ENCODE assay signal across 18 cellular contexts in genomic region chr20:16541878-16542277, GRCh38. TPM values are rescaled to one million over a fixed set of nuclear protein-coding genes. Genes with fewer than 3 reads are reported as not detected.
A peak's percentile ranks its signal among the peaks of the same experiment; 100 is the strongest.
DNase-seq lines count a peak whose midpoint lies in the region; ATAC-seq, FAIRE-seq and TF ChIP-seq lines count a peak whose summit lies in the region.
"Had no signal": no experiment of that assay in that cellular context is flagged by ENCODE, and none has a peak within 500 bp of the region (broad histone marks: within the 10 kb centered on the region; RNA-seq: fewer than 3 reads in every experiment).

No MANE protein-coding gene starts in this region.

- DNase-seq in activated T-cell treated with anti-CD3 and anti-CD28 coated beads, Interleukin-2, amount 50 U/mL, for 72 hours: no peak
- no peak for DNase-seq in activated T-cell treated with anti-CD3 and anti-CD28 coated beads, Interleukin-2, amount 50 U/mL, for 48 hours
- DNase-seq in H1 (ENCODE audit: low read depth in 1 of 2, low spot score in 2 of 2): no peak
- DNase-seq in osteoblast (ENCODE audit: insufficient read length, low spot score, missing footprints): peak; percentile 21
- DNase-seq in glutamatergic neuron: no peak
- DNase-seq in GM10248 (ENCODE audit: extremely low spot score): no peak
- no peak for DNase-seq in stimulated activated naive CD4-positive, alpha-beta T cell (lab: John Stamatoyannopoulos, UW)
- DNase-seq: 8988T; ACHN; Calu3; CD4-positive, CD25-positive, alpha-beta regulatory T cell; DND-41; GDM1; GM23248; H9 had no signal

- TF ChIP-seq CTCF in H1 (IDR thresholded peaks at IDR 0.05; ENCODE audit: control extremely low read depth in 1 of 3, insufficient read depth in 1 of 3, low read depth in 1 of 3, low read length in 3 of 3) (no peak), osteoblast (IDR thresholded peaks at IDR 0.05; ENCODE audit: extremely low read depth, low read depth, low read length) (no peak), glutamatergic neuron (IDR thresholded peaks at IDR 0.05; ENCODE audit: partially characterized antibody, unreplicated experiment) (no peak), GM10248 (IDR thresholded peaks at IDR 0.05; ENCODE audit: control extremely low read depth, extremely low read depth, low read depth, missing control alignments) (no peak)

- no peaks in the 10 kb centered on the region for H3K23me2 ChIP-seq in H1 (ENCODE audit: low read depth, low read length)

- H2BK120ac ChIP-seq in H1 (replicated peaks; ENCODE audit: low read depth, low read length): no peak overlapping the region

- H3K4me3 ChIP-seq in H1 (ENCODE audit: extremely low read depth in 1 of 4, insufficient read depth in 2 of 4, low read depth in 3 of 4, low read length in 4 of 4) (no peak overlapping the region), osteoblast (ENCODE audit: insufficient read depth, low read length) (no peak overlapping the region), subcutaneous abdominal adipose tissue (ENCODE audit: low read depth in 1 of 5, low read length in 5 of 5) (no peak overlapping the region)
- H3K4me3 ChIP-seq: BLaER1 treated with 17β-estradiol and CSF1 and Interleukin-3, amounts not matched to agents 10 nM and 100 nM; GM23248 had no signal

- 93% methylated on average over 3 of the region's 3 CpGs; no CpG with 5 or more reads in 1 of the 2 experiments for WGBS in H1 (ENCODE audit: extremely low coverage in 1 of 2, insufficient coverage in 1 of 2, insufficient read length in 1 of 2, insufficient replicate concordance in 2 of 2, low coverage in 1 of 2, low lambda C conversion rate in 2 of 2, missing lambda C conversion rate in 1 of 2), 2 experiments

- H2AFZ ChIP-seq in H1 (ENCODE audit: low read length) (no peak overlapping the region), osteoblast (ENCODE audit: low read length) (no peak overlapping the region)
- H2AFZ ChIP-seq: GM23248 had no signal

- no peaks in the 10 kb centered on the region for H3K36me3 Mint-ChIP-seq in activated T-cell treated with anti-CD3 and anti-CD28 coated beads, Interleukin-2, amount 50 U/mL, for 72 hours (ENCODE audit: insufficient read depth in 2 of 2)
- H3K36me3 Mint-ChIP-seq in glutamatergic neuron (ENCODE audit: unreplicated experiment): peaks cover 3% of the 10 kb centered on the region

- H3K27ac ChIP-seq in H1 (ENCODE audit: low read depth, low read length): no peak overlapping the region
- H3K27ac ChIP-seq in osteoblast (ENCODE audit: low read depth, low read length): peak overlapping the region; percentile 36
- peak overlapping the region; percentile 86 for H3K27ac ChIP-seq in subcutaneous abdominal adipose tissue (ENCODE audit: low read depth, low read length)
- H3K27ac ChIP-seq: BLaER1 treated with 17β-estradiol and CSF1 and Interleukin-3, amounts not matched to agents 10 nM and 100 nM; GM23248 had no signal

- H3K4me2 ChIP-seq in H1 (ENCODE audit: insufficient read depth in 1 of 2, low read depth in 2 of 2, low read length in 2 of 2) (no peak overlapping the region), osteoblast (ENCODE audit: insufficient read depth, low read length) (no peak overlapping the region)
- H3K4me2 ChIP-seq: BLaER1 treated with 17β-estradiol and CSF1 and Interleukin-3, amounts not matched to agents 10 nM and 100 nM had no signal

- no peak overlapping the region for H4K5ac ChIP-seq in H1 (ENCODE audit: insufficient read length, low read depth, low read length)

- CTCF ChIA-PET in H1 (lab: Charles Lee; ENCODE audit: partially characterized antibody): interaction anchor here (0.5 to 1.2 kb wide), 3 partner anchors 26 to 850 kb away, joined by 3 read pairs; no protein-coding TSS in a partner anchor
- CTCF ChIA-PET in GM10248 (lab: Yijun Ruan, JAX): no interaction called here

- H4K20me1 ChIP-seq in H1 (replicated peaks in 1 of 2; ENCODE audit: control insufficient read depth in 1 of 2, insufficient read depth in 2 of 2, low read length in 2 of 2): no peaks in the 10 kb centered on the region
- peaks cover 9% of the 10 kb centered on the region for H4K20me1 ChIP-seq in osteoblast (ENCODE audit: insufficient read depth, low read length)

- no peak overlapping the region for H2BK15ac ChIP-seq in H1 (ENCODE audit: low read length)

- H2BK12ac ChIP-seq in H1 (ENCODE audit: low read depth, low read length): no peak overlapping the region

- H3K27ac Mint-ChIP-seq in activated T-cell treated with anti-CD3 and anti-CD28 coated beads, Interleukin-2, amount 50 U/mL, for 72 hours: peak overlapping the region; percentile 82
- no peak overlapping the region for H3K27ac Mint-ChIP-seq in glutamatergic neuron (ENCODE audit: unreplicated experiment)

- peaks cover 11% of the 10 kb centered on the region for H3K4me1 Mint-ChIP-seq in activated T-cell treated with anti-CD3 and anti-CD28 coated beads, Interleukin-2, amount 50 U/mL, for 72 hours (ENCODE audit: low read depth)
- H3K4me1 Mint-ChIP-seq in glutamatergic neuron (ENCODE audit: low read depth, unreplicated experiment): peaks cover 9% of the 10 kb centered on the region

- no peak for FAIRE-seq in H1 (lab: Jason Lieb, UNC)
- FAIRE-seq: GM19239 had no signal

- no peak overlapping the region for H3K56ac ChIP-seq in H1 (replicated peaks; ENCODE audit: insufficient read length, low read depth, low read length)

- no peak overlapping the region for H3K23ac ChIP-seq in H1 (ENCODE audit: insufficient read length)

- no peaks in the 10 kb centered on the region; the same call in 1 of the 2 replicates for H3K79me1 ChIP-seq in H1 (ENCODE audit: low read depth, low read length)

- no peak overlapping the region for H3K18ac ChIP-seq in H1 (ENCODE audit: extremely low read depth, low read length)

- no peaks in the 10 kb centered on the region for H3K36me3 ChIP-seq in H1 (ENCODE audit: control insufficient read depth in 2 of 4, insufficient read depth in 4 of 4, low read length in 3 of 4)
- H3K36me3 ChIP-seq in osteoblast (ENCODE audit: insufficient read depth, low read length): no peaks in the 10 kb centered on the region
- H3K36me3 ChIP-seq in subcutaneous abdominal adipose tissue (ENCODE audit: control insufficient read depth in 5 of 5, insufficient read depth in 5 of 5, low read length in 5 of 5): no peaks in the 10 kb centered on the region

- H3K9me3 ChIP-seq in H1 (ENCODE audit: insufficient read depth in 2 of 2, low read depth in 1 of 2, low read length in 1 of 2) (no peaks in the 10 kb centered on the region), osteoblast (ENCODE audit: low read depth, low read length) (no peaks in the 10 kb centered on the region), subcutaneous abdominal adipose tissue (ENCODE audit: control insufficient read depth in 5 of 5, low read length in 5 of 5) (no peaks in the 10 kb centered on the region)

- no peak overlapping the region for H3K4ac ChIP-seq in H1 (replicated peaks; ENCODE audit: insufficient read length, low read depth, low read length)

- TF ChIP-seq POLR2A in H1 (IDR thresholded peaks at IDR 0.05; ENCODE audit: control extremely low read depth in 1 of 2, low read depth in 2 of 2, low read length in 2 of 2): no peak

- H3K27me3 Mint-ChIP-seq in activated T-cell treated with anti-CD3 and anti-CD28 coated beads, Interleukin-2, amount 50 U/mL, for 72 hours (ENCODE audit: low read depth): no peaks in the 10 kb centered on the region
- no peaks in the 10 kb centered on the region for H3K27me3 Mint-ChIP-seq in glutamatergic neuron (ENCODE audit: unreplicated experiment)
- H3K27me3 Mint-ChIP-seq: CD4-positive, CD25-positive, alpha-beta regulatory T cell had no signal

- TF ChIP-seq EP300 in H1 (IDR thresholded peaks at IDR 0.05; ENCODE audit: borderline replicate concordance in 1 of 2, low read depth in 2 of 2, low read length in 2 of 2): no peak

- H3K9ac ChIP-seq in H1 (replicated peaks in 1 of 4; ENCODE audit: extremely low read depth in 1 of 4, low read depth in 3 of 4, low read length in 3 of 4) (no peak overlapping the region), subcutaneous abdominal adipose tissue (ENCODE audit: low read length in 5 of 5) (peak overlapping the region in 1 of 5 donors; percentile 15)
- H3K9ac ChIP-seq: BLaER1 treated with 17β-estradiol and CSF1 and Interleukin-3, amounts not matched to agents 10 nM and 100 nM; GM23248 had no signal

- 0 out of 2 replicates have a peak overlapping the region, but pooled peaks have one; percentile 19 for H4K8ac ChIP-seq in H1 (ENCODE audit: extremely low read depth, insufficient read depth, low read length)

- H2AK5ac ChIP-seq in H1 (ENCODE audit: low read depth, low read length): no peak overlapping the region

- H3K27me3 ChIP-seq in H1 (replicated peaks in 1 of 4; ENCODE audit: control insufficient read depth in 3 of 4, extremely low read depth in 1 of 4, insufficient read depth in 3 of 4, low read length in 3 of 4) (no peaks in the 10 kb centered on the region), osteoblast (ENCODE audit: insufficient read depth, low read length) (no peaks in the 10 kb centered on the region), subcutaneous abdominal adipose tissue (ENCODE audit: control insufficient read depth in 5 of 5, insufficient read depth in 4 of 5, low read length in 5 of 5) (no peaks in the 10 kb centered on the region)
- H3K27me3 ChIP-seq: BLaER1 treated with 17β-estradiol and CSF1 and Interleukin-3, amounts not matched to agents 10 nM and 100 nM had no signal

- H3K79me2 ChIP-seq in H1 (ENCODE audit: control insufficient read depth in 1 of 2, insufficient read depth in 2 of 2, low read length in 2 of 2) (no peaks in the 10 kb centered on the region), osteoblast (ENCODE audit: insufficient read depth, low read length) (peaks cover 11% of the 10 kb centered on the region)

- no peak overlapping the region for H3K14ac ChIP-seq in H1 (ENCODE audit: insufficient read length)

- ATAC-seq in activated T-cell treated with anti-CD3 and anti-CD28 coated beads, Interleukin-2, amount 50 U/mL, for 72 hours (replicated peaks in 1 of 2): no peak

- POLR2A ChIA-PET in H1 (lab: Charles Lee; ENCODE audit: partially characterized antibody) (no interaction called here), GM10248 (lab: Yijun Ruan, JAX) (no interaction called here)

- peaks cover 0 to 2% of the 10 kb centered on the region in 2 donors for H3K9me3 Mint-ChIP-seq in activated T-cell treated with anti-CD3 and anti-CD28 coated beads, Interleukin-2, amount 50 U/mL, for 72 hours
- no peaks in the 10 kb centered on the region for H3K9me3 Mint-ChIP-seq in glutamatergic neuron (ENCODE audit: unreplicated experiment)
- H3K9me3 Mint-ChIP-seq: CD4-positive, CD25-positive, alpha-beta regulatory T cell; H9 had no signal

- no peak overlapping the region for H3K4me3 Mint-ChIP-seq in activated T-cell treated with anti-CD3 and anti-CD28 coated beads, Interleukin-2, amount 50 U/mL, for 72 hours
- H3K4me3 Mint-ChIP-seq in glutamatergic neuron (ENCODE audit: unreplicated experiment): no peak overlapping the region
- H3K4me3 Mint-ChIP-seq: CD4-positive, CD25-positive, alpha-beta regulatory T cell; H9 had no signal

- no peak; a peak in 1 of 4 replicates for TF ChIP-seq RAD21 in H1 (IDR thresholded peaks at IDR 0.05 in 1 of 2, conservative IDR thresholded peaks at IDR 0.05 in 1 of 2; ENCODE audit: low read depth in 2 of 2, low read length in 2 of 2)

- H2BK5ac ChIP-seq in H1 (ENCODE audit: low read depth, low read length): 0 out of 2 replicates have a peak overlapping the region, but pooled peaks have one; percentile 12

- no peak overlapping the region for H4K91ac ChIP-seq in H1 (replicated peaks; ENCODE audit: insufficient read length, low read length)

- H2BK20ac ChIP-seq in H1 (ENCODE audit: low read length): no peak overlapping the region

- H3K4me1 ChIP-seq in H1 (replicated peaks in 1 of 4; ENCODE audit: control insufficient read depth in 3 of 4, insufficient read depth in 4 of 4, low read length in 3 of 4) (no peaks in the 10 kb centered on the region), osteoblast (ENCODE audit: insufficient read depth, low read length) (peaks cover 16% of the 10 kb centered on the region), subcutaneous abdominal adipose tissue (ENCODE audit: control insufficient read depth in 5 of 5, insufficient read depth in 5 of 5, low read length in 5 of 5) (peaks cover 7 to 58% (median 42%) of the 10 kb centered on the region in 5 donors)

RNA-seq across cellular contexts. Expression of gene KIF16B, which starts 31.4 kb away (rescaled TPM):
- total RNA-seq in activated T-cell treated with anti-CD3 and anti-CD28 coated beads, Interleukin-2, amount 50 U/mL, for 72 hours: 1 to 10 TPM; 6.0 to 7.3 TPM
- 9.2 TPM in 2 replicates for total RNA-seq in H1 (2021; fragmentation: NEBNext Ultra II Directional; extraction: Animal tissue kit (Norgen Biotek cat#: 25700))
- 2.6 and 3.0 TPM in 2 replicates for polyA plus RNA-seq in H1 (2011; rRNA removed)
- 4.2 TPM for polyA plus RNA-seq in H1 (2011; cell fraction: cytosol; rRNA removed)
- 5.1 TPM for polyA plus RNA-seq in H1 (2011; cell fraction: nucleus; rRNA removed)
- polyA plus RNA-seq in H1 (2012, experiment 1 of 2): 5.1 to 6.0 TPM (median 5.6 TPM) in 4 replicates
- 0.24 TPM for polyA plus RNA-seq in H1 (2012, experiment 2 of 2)
- 4.7 TPM for polyA plus RNA-seq in H1 (2013, experiment 1 of 2)
- 4.2 TPM for polyA plus RNA-seq in H1 (2013, experiment 2 of 2)
- polyA minus RNA-seq in H1 (2011; rRNA and poly(A)+ RNA removed): 7.3 and 9.8 TPM in 2 replicates
- polyA minus RNA-seq in H1 (2011; cell fraction: cytosol; rRNA and poly(A)+ RNA removed): 4.0 TPM
- polyA minus RNA-seq in H1 (2011; cell fraction: nucleus; rRNA and poly(A)+ RNA removed): 17.2 TPM
- total RNA-seq in osteoblast: 9.0 and 12.1 TPM in 2 replicates
- 27.0 TPM for total RNA-seq in glutamatergic neuron (ENCODE audit: unreplicated experiment)
